In the genomic region with DNA sequence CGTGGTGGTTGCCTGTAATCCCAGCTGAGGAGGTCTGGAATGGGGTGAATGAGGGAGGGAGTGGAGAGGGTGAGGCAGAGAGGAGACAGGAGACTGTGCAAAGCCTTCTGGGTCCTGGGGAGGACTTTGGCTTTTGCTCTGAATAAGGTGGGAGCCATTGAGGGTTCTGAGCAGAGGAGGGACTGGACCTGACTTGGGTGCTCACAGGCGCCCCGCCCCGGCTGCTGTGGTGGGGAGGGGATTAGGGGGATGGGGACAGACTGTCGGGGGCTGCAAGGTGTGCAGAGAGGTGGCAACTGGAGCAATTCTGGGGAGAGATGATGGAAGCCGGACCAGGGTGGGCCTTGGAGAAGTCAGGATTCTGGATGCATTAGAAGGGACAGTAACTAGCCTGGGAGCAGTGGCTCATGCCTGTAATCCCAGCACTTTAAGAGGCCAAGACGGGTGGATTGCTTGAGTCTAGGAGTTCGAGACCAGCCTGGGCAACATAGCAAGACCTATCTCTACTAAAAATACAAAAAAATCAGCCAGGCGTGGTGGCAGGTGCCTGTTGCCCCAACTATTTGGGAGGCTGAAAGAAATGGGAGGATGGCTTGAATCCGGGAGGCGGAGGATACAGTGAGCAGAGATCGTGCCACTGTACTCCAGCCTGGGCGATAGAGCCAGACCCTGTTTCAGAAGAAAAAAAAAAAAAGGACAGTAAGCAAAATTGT, we compare ENCODE assay signal across 11 cellular contexts. TPM values are rescaled to one million over a fixed set of nuclear protein-coding genes. Genes with fewer than 3 reads are reported as not detected.
DNase-seq lines count a peak whose midpoint lies in the region; TF ChIP-seq lines count a peak whose summit lies in the region.
"Had no signal": no experiment of that assay in that cellular context is flagged by ENCODE, and none has a peak within 500 bp of the region (broad histone marks: within the 10 kb centered on the region; RNA-seq: fewer than 3 reads in every experiment).

No MANE protein-coding gene starts in this region.

- H2AFZ ChIP-seq in OCI-LY3 (ENCODE audit: low read depth, low read length) = peak overlapping the region; percentile 65; the same call in 1 of the 2 replicates

- peak overlapping the region; percentile 80 for H3K9ac ChIP-seq in OCI-LY3 (ENCODE audit: low read length)
- no peak overlapping the region for H3K9ac ChIP-seq in duodenal mucosa (ENCODE audit: low read depth in 1 of 2, low read length in 2 of 2)

- H3K4me1 Mint-ChIP-seq in CD14-positive monocyte (peaks cover 33% of the 10 kb centered on the region), osteocyte (ENCODE audit: unreplicated experiment) (peaks cover 49% of the 10 kb centered on the region)

- peak overlapping the region; percentile 90 for H3K4me2 ChIP-seq in OCI-LY3 (ENCODE audit: low read length)

- H3K36me3 Mint-ChIP-seq in CD14-positive monocyte (peaks cover 3 to 7% of the 10 kb centered on the region in 2 donors), osteocyte (ENCODE audit: unreplicated experiment) (no peaks in the 10 kb centered on the region)

- no peaks in the 10 kb centered on the region for H3K36me3 ChIP-seq in OCI-LY3 (replicated peaks; ENCODE audit: low read depth, low read length)
- no peaks in the 10 kb centered on the region for H3K36me3 ChIP-seq in duodenal mucosa (ENCODE audit: control insufficient read depth in 1 of 2, insufficient read depth in 2 of 2, low read length in 2 of 2)

- no peak for DNase-seq in CD14-positive monocyte (ENCODE audit: low spot score)
- DNase-seq in osteocyte (ENCODE audit: extremely low spot score, unreplicated experiment) = no peak
- DNase-seq in stimulated activated naive CD4-positive, alpha-beta T cell treated with Interleukin-2 at 50 U/mL for 16 hours (lab: John Stamatoyannopoulos, UW) = no peak
- DNase-seq in pons (ENCODE audit: low spot score) = no peak
- DNase-seq in activated effector memory CD4-positive, alpha-beta T cell treated with anti-CD3 and anti-CD28 coated beads, Interleukin-2, amount 50 U/mL, for 16 hours = no peak
- no peak for DNase-seq in erythroblast (lab: John Stamatoyannopoulos, UW)
- DNase-seq: NCI-H187 had no signal

- H3K4me1 ChIP-seq in OCI-LY3 (ENCODE audit: low read length) (peaks cover 10% of the 10 kb centered on the region), duodenal mucosa (ENCODE audit: control insufficient read depth in 1 of 2, insufficient read depth in 2 of 2, low read length in 2 of 2) (peaks cover 12 to 16% of the 10 kb centered on the region in 2 donors)

- no peak for TF ChIP-seq POLR2A in erythroblast (IDR thresholded peaks at IDR 0.05; ENCODE audit: low read length)

- H3K9me3 Mint-ChIP-seq in CD14-positive monocyte (peaks cover 0 to 8% (median 4%) of the 10 kb centered on the region in 7 donors), osteocyte (ENCODE audit: unreplicated experiment) (no peaks in the 10 kb centered on the region)

- H3K4me3 Mint-ChIP-seq in CD14-positive monocyte = peak overlapping the region; percentile 96 to 99
- H3K4me3 Mint-ChIP-seq in osteocyte (ENCODE audit: unreplicated experiment) = no peak overlapping the region

- H3K27me3 ChIP-seq in OCI-LY3 (ENCODE audit: low read depth, low read length) (peaks cover 16% of the 10 kb centered on the region), duodenal mucosa (ENCODE audit: control insufficient read depth in 1 of 2, insufficient read depth in 2 of 2, low read length in 2 of 2) (peaks cover 0 to 8% of the 10 kb centered on the region in 2 donors)

- peak overlapping the region; percentile 98 to 100 (median 100) for H3K27ac Mint-ChIP-seq in CD14-positive monocyte
- H3K27ac Mint-ChIP-seq in osteocyte (ENCODE audit: unreplicated experiment) = peak overlapping the region; percentile 95

- no peaks in the 10 kb centered on the region for H3K9me3 ChIP-seq in OCI-LY3 (ENCODE audit: insufficient read depth, low read length)
- H3K9me3 ChIP-seq in duodenal mucosa (ENCODE audit: control insufficient read depth in 1 of 2, low read length in 2 of 2) = no peaks in the 10 kb centered on the region

- no peaks in the 10 kb centered on the region for H4K20me1 ChIP-seq in OCI-LY3 (ENCODE audit: insufficient read depth, low read length)

- intact Hi-C loops in CD14-positive monocyte (cut with micrococcal nuclease) = loop anchor here (1.0 to 5.0 kb wide), 4 partner anchors 10 to 74 kb away; no protein-coding TSS in a partner anchor

- H3K4me3 ChIP-seq in OCI-LY3 (ENCODE audit: low read length) (peak overlapping the region; percentile 81), duodenal mucosa (ENCODE audit: low read depth in 1 of 2, low read length in 2 of 2) (peak overlapping the region in 1 of 2 donors; percentile 61)

- H3K27ac ChIP-seq in OCI-LY3 (ENCODE audit: low read length) = 0 out of 2 replicates have a peak overlapping the region, but pooled peaks have one; percentile 34
- peak overlapping the region; percentile 84 for H3K27ac ChIP-seq in duodenal mucosa (ENCODE audit: low read depth, low read length)

- TF ChIP-seq CTCF in CD14-positive monocyte (IDR thresholded peaks at IDR 0.05) = no peak
- no peak for TF ChIP-seq CTCF in OCI-LY3 (IDR thresholded peaks at IDR 0.05; ENCODE audit: low read depth, low read length)
- no peak for TF ChIP-seq CTCF in osteocyte (IDR thresholded peaks at IDR 0.05)

- H3K27me3 Mint-ChIP-seq in CD14-positive monocyte (ENCODE audit: low read depth in 3 of 3) (peaks cover 15 to 29% (median 20%) of the 10 kb centered on the region in 3 donors), osteocyte (ENCODE audit: unreplicated experiment) (no peaks in the 10 kb centered on the region)

- no peaks in the 10 kb centered on the region for H3K79me2 ChIP-seq in OCI-LY3 (ENCODE audit: low read length)

RNA-seq across cellular contexts. Expression of gene NANOS3, which starts 16.1 kb away (rescaled TPM):
- not detected for polyA plus RNA-seq in CD14-positive monocyte
- total RNA-seq in osteocyte = 1.1 and 3.5 TPM in 2 replicates
- total RNA-seq: Daoy, SK-MEL-5 had no signal

RNA-seq across cellular contexts. Expression of gene BRME1, which starts 45.1 kb away (rescaled TPM):
- polyA plus RNA-seq in CD14-positive monocyte = under 1 TPM in 1 of 2 donors, not detected in 1; 0.28 TPM
- total RNA-seq in osteocyte = 3.7 and 4.1 TPM in 2 replicates

RNA-seq across cellular contexts. Expression of gene CC2D1A, which starts 45.2 kb away (rescaled TPM):
- polyA plus RNA-seq in CD14-positive monocyte = 1 to 10 TPM; 4.6 to 6.2 TPM
- total RNA-seq in osteocyte = 44.3 and 51.3 TPM in 2 replicates
